In genomic region chr5:1563051-1563461, GRCh38 we compare ENCODE assay signal across 1 cellular context.
TF ChIP-seq lines count a peak whose summit lies in the region.

No MANE protein-coding gene starts in this region.

TF ChIP-seq in A549, 52 proteins besides CTCF, POLR2A, EP300 and RAD21:
- TF ChIP-seq MAZ (IDR thresholded peaks at IDR 0.05; ENCODE audit: borderline replicate concordance, low read depth, low read length) (no peak), FOSL2 (IDR thresholded peaks at IDR 0.05) (no peak), FOSL2 (CRISPR knock-in tag; IDR thresholded peaks at IDR 0.05) (no peak), NPAS2 (CRISPR knock-in tag; IDR thresholded peaks at IDR 0.05; ENCODE audit: borderline replicate concordance) (no peak), HOXB5 (CRISPR knock-in tag; IDR thresholded peaks at IDR 0.05) (no peak), HDAC2 (IDR thresholded peaks at IDR 0.05) (no peak), HOXA7 (CRISPR knock-in tag; IDR thresholded peaks at IDR 0.05) (no peak)
- TF ChIP-seq, protein P1, sequence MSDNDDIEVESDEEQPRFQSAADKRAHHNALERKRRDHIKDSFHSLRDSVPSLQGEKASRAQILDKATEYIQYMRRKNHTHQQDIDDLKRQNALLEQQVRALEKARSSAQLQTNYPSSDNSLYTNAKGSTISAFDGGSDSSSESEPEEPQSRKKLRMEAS (IDR thresholded peaks at IDR 0.05): no peak
